ENCODE assay signal across 2 cellular contexts in the genomic region with DNA sequence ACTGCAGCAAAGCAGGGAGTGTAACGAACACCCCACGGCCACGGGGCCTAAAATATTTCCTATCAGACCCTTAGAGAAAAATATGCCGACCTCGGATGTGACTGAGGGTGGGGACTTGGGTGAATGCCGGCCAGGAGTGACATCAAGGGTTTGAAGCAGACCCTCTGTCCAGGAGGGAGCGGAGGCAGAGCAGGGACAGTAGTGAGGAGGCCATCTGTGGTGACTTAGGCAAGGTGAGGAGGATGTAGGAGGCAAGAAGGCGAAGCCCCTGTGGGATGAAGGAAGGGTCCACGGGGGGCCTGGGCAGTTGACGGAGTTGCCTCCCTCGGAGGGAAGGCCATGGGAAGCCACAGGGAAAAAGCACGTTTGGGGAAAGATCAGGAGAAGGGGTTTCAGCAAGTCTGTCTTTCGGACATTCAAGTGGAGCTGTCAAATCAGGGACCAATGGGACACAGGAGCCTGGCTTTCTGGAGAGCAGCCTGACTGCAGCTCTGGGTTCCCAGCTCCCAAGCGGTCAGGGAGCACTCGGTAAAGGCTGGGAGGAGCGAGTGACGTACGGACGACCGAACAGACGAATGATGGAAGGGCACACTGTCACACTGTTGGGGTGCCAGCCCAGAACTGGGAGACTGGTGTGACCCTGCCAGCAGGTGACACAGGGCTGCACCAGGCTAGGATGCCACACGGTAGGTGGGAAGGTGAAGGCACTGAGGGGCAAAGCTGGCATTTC.
TF ChIP-seq lines count a peak whose summit lies in the region.

No MANE protein-coding gene starts in this region.

TF ChIP-seq in IMR-90, 13 proteins besides CTCF, POLR2A, EP300 and RAD21:
- TF ChIP-seq, protein P1, sequence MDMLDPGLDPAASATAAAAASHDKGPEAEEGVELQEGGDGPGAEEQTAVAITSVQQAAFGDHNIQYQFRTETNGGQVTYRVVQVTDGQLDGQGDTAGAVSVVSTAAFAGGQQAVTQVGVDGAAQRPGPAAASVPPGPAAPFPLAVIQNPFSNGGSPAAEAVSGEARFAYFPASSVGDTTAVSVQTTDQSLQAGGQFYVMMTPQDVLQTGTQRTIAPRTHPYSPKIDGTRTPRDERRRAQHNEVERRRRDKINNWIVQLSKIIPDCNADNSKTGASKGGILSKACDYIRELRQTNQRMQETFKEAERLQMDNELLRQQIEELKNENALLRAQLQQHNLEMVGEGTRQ (IDR thresholded peaks at IDR 0.05; ENCODE audit: low read depth, low read length) = no peak
- TF ChIP-seq CHD1 (IDR thresholded peaks at IDR 0.05; ENCODE audit: low read depth, low read length) (no peak), CEBPB (IDR thresholded peaks at IDR 0.05; ENCODE audit: low read depth, low read length) (no peak)
- TF ChIP-seq, protein P2, sequence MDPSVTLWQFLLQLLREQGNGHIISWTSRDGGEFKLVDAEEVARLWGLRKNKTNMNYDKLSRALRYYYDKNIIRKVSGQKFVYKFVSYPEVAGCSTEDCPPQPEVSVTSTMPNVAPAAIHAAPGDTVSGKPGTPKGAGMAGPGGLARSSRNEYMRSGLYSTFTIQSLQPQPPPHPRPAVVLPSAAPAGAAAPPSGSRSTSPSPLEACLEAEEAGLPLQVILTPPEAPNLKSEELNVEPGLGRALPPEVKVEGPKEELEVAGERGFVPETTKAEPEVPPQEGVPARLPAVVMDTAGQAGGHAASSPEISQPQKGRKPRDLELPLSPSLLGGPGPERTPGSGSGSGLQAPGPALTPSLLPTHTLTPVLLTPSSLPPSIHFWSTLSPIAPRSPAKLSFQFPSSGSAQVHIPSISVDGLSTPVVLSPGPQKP (IDR thresholded peaks at IDR 0.05; ENCODE audit: borderline replicate concordance, low read depth, low read length) = no peak

TF ChIP-seq in K562, 482 proteins besides CTCF, POLR2A, EP300 and RAD21:
- TF ChIP-seq ZNF263 (CRISPR knock-in tag; IDR thresholded peaks at IDR 0.05; ENCODE audit: borderline replicate concordance) (peak; percentile 48; the same call in 1 of the 2 replicates), ZNF431 (CRISPR knock-in tag; IDR thresholded peaks at IDR 0.05) (no peak), DIDO1 (tag; IDR thresholded peaks at IDR 0.05; ENCODE audit: low read depth) (no peak)
- TF ChIP-seq, protein P3, sequence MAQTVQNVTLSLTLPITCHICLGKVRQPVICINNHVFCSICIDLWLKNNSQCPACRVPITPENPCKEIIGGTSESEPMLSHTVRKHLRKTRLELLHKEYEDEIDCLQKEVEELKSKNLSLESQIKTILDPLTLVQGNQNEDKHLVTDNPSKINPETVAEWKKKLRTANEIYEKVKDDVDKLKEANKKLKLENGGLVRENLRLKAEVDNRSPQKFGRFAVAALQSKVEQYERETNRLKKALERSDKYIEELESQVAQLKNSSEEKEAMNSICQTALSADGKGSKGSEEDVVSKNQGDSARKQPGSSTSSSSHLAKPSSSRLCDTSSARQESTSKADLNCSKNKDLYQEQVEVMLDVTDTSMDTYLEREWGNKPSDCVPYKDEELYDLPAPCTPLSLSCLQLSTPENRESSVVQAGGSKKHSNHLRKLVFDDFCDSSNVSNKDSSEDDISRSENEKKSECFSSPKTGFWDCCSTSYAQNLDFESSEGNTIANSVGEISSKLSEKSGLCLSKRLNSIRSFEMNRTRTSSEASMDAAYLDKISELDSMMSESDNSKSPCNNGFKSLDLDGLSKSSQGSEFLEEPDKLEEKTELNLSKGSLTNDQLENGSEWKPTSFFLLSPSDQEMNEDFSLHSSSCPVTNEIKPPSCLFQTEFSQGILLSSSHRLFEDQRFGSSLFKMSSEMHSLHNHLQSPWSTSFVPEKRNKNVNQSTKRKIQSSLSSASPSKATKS (CRISPR knock-in tag; IDR thresholded peaks at IDR 0.05) = no peak
